Comparison of ENCODE assay signal across 13 cellular contexts in genomic region chr2:199484927-199485326, GRCh38. TPM values are rescaled to one million over a fixed set of nuclear protein-coding genes. Genes with fewer than 3 reads are reported as not detected.
DNase-seq lines count a peak whose midpoint lies in the region; ATAC-seq and TF ChIP-seq lines count a peak whose summit lies in the region.
"Had no signal": no experiment of that assay in that cellular context is flagged by ENCODE, and none has a peak within 500 bp of the region (broad histone marks: within the 10 kb centered on the region; RNA-seq: fewer than 3 reads in every experiment).

No MANE protein-coding gene starts in this region.

- intact Hi-C loops in OCI-LY7 (cut with micrococcal nuclease; ENCODE audit: unreplicated experiment) = loop anchor here (2.0 to 10.0 kb wide), 3 partner anchors 228 to 828 kb away; no protein-coding TSS in a partner anchor

- no peaks in the 10 kb centered on the region for H3K27me3 ChIP-seq in AG04450 (ENCODE audit: control insufficient read depth, insufficient read depth, low read length)

- no peaks in the 10 kb centered on the region for H3K9me2 ChIP-seq in OCI-LY7 (ENCODE audit: insufficient read depth, low read length)

- H4K20me1 ChIP-seq in OCI-LY7 (ENCODE audit: insufficient read depth, low read length) = no peaks in the 10 kb centered on the region

- H3K4me3 ChIP-seq in AG04450 (ENCODE audit: low read depth, low read length) (no peak overlapping the region), OCI-LY7 (ENCODE audit: low read depth, low read length, poor library complexity, severe bottlenecking) (no peak overlapping the region), epithelial cell of esophagus (ENCODE audit: low read length) (no peak overlapping the region)
- H3K4me3 ChIP-seq: heart left ventricle, skin epidermis had no signal

- TF ChIP-seq CTCF in AG04450 (IDR thresholded peaks at IDR 0.05; ENCODE audit: low read depth, low read length) (peak; percentile 43), GM10266 (IDR thresholded peaks at IDR 0.05; ENCODE audit: control insufficient read depth, insufficient read depth, low read depth, missing control alignments) (peak; percentile 23), OCI-LY7 (conservative IDR thresholded peaks at IDR 0.05; ENCODE audit: low read length) (peak; percentile 81), epithelial cell of esophagus (IDR thresholded peaks at IDR 0.05; ENCODE audit: insufficient read depth, low read depth, low read length, missing control alignments) (peak; percentile 29)

- CTCF ChIA-PET in AG04450 (lab: Charles Lee) (interaction anchor here (0.7 to 7.1 kb wide), 24 partner anchors 8 to 1176 kb away, joined by 3 to 143 read pairs (median 4); no protein-coding TSS in a partner anchor), OCI-LY7 (lab: Charles Lee; ENCODE audit: unreplicated experiment) (interaction anchor here (0.6 kb wide), 1 partner anchor 20 kb away, joined by 3 read pairs; no protein-coding TSS in a partner anchor)

- H3K4me2 ChIP-seq in OCI-LY7 (ENCODE audit: low read length) = no peak overlapping the region

- DNase-seq in AG04450 (ENCODE audit: low read depth, low spot score) (no peak), GM10266 (ENCODE audit: extremely low spot score) (no peak), OCI-LY7 (ENCODE audit: low spot score) (peak; percentile 84), epithelial cell of esophagus (ENCODE audit: low read depth) (peak; percentile 7), NOMO-1 treated with DMSO at 0.1 percent for 48 hours (lab: John Stamatoyannopoulos, UW; ENCODE audit: unreplicated experiment) (no peak), ureter (ENCODE audit: low spot score) (no peak)
- DNase-seq: activated T-cell treated with anti-CD3 and anti-CD28 coated beads for 4 hours, DND-41, heart left ventricle, NCI-H2171 treated with DMSO at 0.1 percent for 48 hours had no signal

- H3K79me2 ChIP-seq in OCI-LY7 (ENCODE audit: insufficient read depth, low read depth, low read length) = no peaks in the 10 kb centered on the region

- ATAC-seq in GM19463 (IDR thresholded peaks at IDR 0.05; ENCODE audit: unreplicated experiment) = no peak
- no peak for ATAC-seq in HG03460 (IDR thresholded peaks at IDR 0.05; ENCODE audit: unreplicated experiment)
- ATAC-seq: heart left ventricle had no signal

- BruUV-seq in OCI-LY7 (replicated peaks; lab: Mats Ljungman, UMichigan) = no TSS peak

- POLR2A ChIA-PET in AG04450 (lab: Yijun Ruan, JAX) (no interaction called here), OCI-LY7 (lab: Charles Lee) (interaction anchor here (1.1 kb wide), 2 partner anchors 12 to 16 kb away, joined by 3 read pairs; no protein-coding TSS in a partner anchor)

- H3K27ac ChIP-seq in AG04450 (ENCODE audit: low read depth, low read length) = no peak overlapping the region
- H3K27ac ChIP-seq in OCI-LY7 (ENCODE audit: low read depth, low read length, poor library complexity, severe bottlenecking) = no peak overlapping the region
- H3K27ac ChIP-seq: heart left ventricle, skin epidermis had no signal

- H2AFZ ChIP-seq in OCI-LY7 (ENCODE audit: low read length) = peak overlapping the region; percentile 90; the same call in 1 of the 2 replicates

- H3K9me3 ChIP-seq in AG04450 (ENCODE audit: control insufficient read depth, insufficient read depth, low read length) (no peaks in the 10 kb centered on the region), OCI-LY7 (ENCODE audit: low read length) (no peaks in the 10 kb centered on the region)
- H3K9me3 ChIP-seq: heart left ventricle had no signal

- no peaks in the 10 kb centered on the region for H3K36me3 ChIP-seq in OCI-LY7 (ENCODE audit: insufficient read depth, low read length)
- H3K36me3 ChIP-seq: heart left ventricle had no signal

- peaks cover 35% of the 10 kb centered on the region for H3K4me1 ChIP-seq in OCI-LY7 (ENCODE audit: insufficient read depth, low read length, poor library complexity, severe bottlenecking)
- H3K4me1 ChIP-seq: heart left ventricle had no signal

RNA-seq across cellular contexts. Expression of gene SATB2, which starts 27.2 kb away (rescaled TPM):
- 5.0 and 5.3 TPM in 2 replicates for polyA plus RNA-seq in AG04450 (2011; rRNA removed)
- polyA minus RNA-seq in AG04450 (2011; rRNA and poly(A)+ RNA removed) = 23.8 and 27.1 TPM in 2 replicates
- 26.1 and 30.7 TPM in 2 replicates for total RNA-seq in OCI-LY7 (2014; rRNA removed; shearing (Covaris generic))
- total RNA-seq in OCI-LY7 (2022) = 15.9 and 26.7 TPM in 2 replicates
- total RNA-seq in ureter = 2.7 TPM

Comparison
In these comparisons a context has a peak if more than half of its experiments do, and no peak if none do; other contexts are left out.
1. DNase-seq: peak in OCI-LY7 (single experiment) and epithelial cell of esophagus (single experiment); none in AG04450 (single experiment), GM10266 (single experiment), NOMO-1 treated with DMSO at 0.1 percent for 48 hours (single experiment) and ureter (single experiment).
2. CTCF ChIP-seq: peak in every context shown above with its lines; median percentile 81 in OCI-LY7; 43 in AG04450; 29 in epithelial cell of esophagus; 23 in GM10266.